In the genomic region with DNA sequence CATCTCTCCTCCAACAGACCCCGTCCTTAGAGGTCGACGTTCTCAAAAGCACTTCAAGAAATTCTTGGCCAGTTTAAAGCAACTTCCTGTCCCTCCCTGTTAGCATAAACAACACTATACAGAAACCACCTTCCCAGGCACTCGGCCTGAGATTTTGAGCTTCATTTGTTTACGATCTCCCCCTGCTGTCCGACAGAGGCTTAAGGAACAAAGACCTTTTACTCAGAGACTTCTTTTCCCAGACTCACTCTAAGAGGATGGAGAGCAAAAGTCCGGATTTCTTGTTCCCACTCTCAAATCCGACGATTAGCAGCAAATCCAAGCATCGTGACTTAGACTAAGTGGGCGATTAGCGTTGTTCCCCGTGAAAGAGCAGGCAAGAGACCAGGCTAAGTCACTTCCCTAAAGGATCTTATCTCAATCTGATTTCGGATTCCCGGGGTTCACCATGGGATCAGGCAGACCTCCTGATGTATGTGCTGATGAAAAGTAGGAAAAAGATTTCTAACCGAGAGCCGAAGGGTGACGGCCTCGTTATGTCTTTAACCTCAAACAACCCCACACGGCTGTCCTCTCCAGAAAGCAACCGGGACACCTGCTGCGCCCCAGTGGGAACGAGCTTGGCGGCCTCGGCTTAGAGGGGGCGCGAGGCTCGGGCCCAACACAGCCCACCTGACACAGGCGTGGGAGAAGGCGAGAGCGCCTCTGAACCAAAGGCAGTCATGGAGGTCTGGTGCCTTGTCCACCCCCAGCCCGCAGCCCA, we compare ENCODE assay signal across 8 cellular contexts. TPM values are rescaled to one million over a fixed set of nuclear protein-coding genes. Genes with fewer than 3 reads are reported as not detected.
A peak's percentile ranks its signal among the peaks of the same experiment; 100 is the strongest.
DNase-seq lines count a peak whose midpoint lies in the region; ATAC-seq, FAIRE-seq and TF ChIP-seq lines count a peak whose summit lies in the region.

No MANE protein-coding gene starts in this region.

- peaks cover 12% of the 10 kb centered on the region for H3K4me1 ChIP-seq in hepatocyte (ENCODE audit: insufficient read depth)

- H3K27me3 ChIP-seq in hepatocyte, result no peaks in the 10 kb centered on the region

- peak overlapping the region; percentile 80 for H3K27ac ChIP-seq in hepatocyte

- no peaks in the 10 kb centered on the region for H3K9me2 ChIP-seq in hepatocyte (replicated peaks; ENCODE audit: insufficient read depth)

- ATAC-seq in GM18867 (IDR thresholded peaks at IDR 0.05; ENCODE audit: unreplicated experiment), result no peak

- in situ Hi-C loops in astrocyte of the spinal cord (cut with HindIII; ENCODE audit: low sequenced_read_pairs), result no loop called here

- no peaks in the 10 kb centered on the region for H3K36me3 ChIP-seq in hepatocyte (replicated peaks; ENCODE audit: insufficient read depth, low read depth)

- H3K9me3 ChIP-seq in hepatocyte (ENCODE audit: low read depth), result no peaks in the 10 kb centered on the region

- FAIRE-seq in GM12892 (lab: Jason Lieb, UNC), result peak; percentile 97

- peak overlapping the region; percentile 89 for H3K4me2 ChIP-seq in hepatocyte

- WGBS in hepatocyte (ENCODE audit: low lambda C conversion rate, missing lambda C conversion rate), result 2% methylated on average over 32 of the region's 32 CpGs

- peak; percentile 65 for TF ChIP-seq CTCF in astrocyte of the spinal cord (IDR thresholded peaks at IDR 0.05; ENCODE audit: low read depth, low read length)
- peak; percentile 73 for TF ChIP-seq CTCF in hepatocyte (IDR thresholded peaks at IDR 0.05; ENCODE audit: poor library complexity)

- H3K79me2 ChIP-seq in hepatocyte, result peaks cover 31% of the 10 kb centered on the region

- DNase-seq in AG08395 (ENCODE audit: low spot score) (peak; percentile 80), GM12892 (ENCODE audit: insufficient read length) (peak; percentile 56), T follicular helper cell (ENCODE audit: low read depth) (peak; percentile 36), astrocyte of the spinal cord (ENCODE audit: low read depth, low spot score) (peak; percentile 89), hepatocyte (ENCODE audit: low spot score) (peak; percentile 88), retina (peak; percentile 75)
- peak; percentile 66 for DNase-seq in Jurkat, Clone E6-1 (ENCODE audit: low read depth, low spot score)

- no peak overlapping the region for H2AFZ ChIP-seq in hepatocyte

- H3K4me3 ChIP-seq in Jurkat, Clone E6-1 (ENCODE audit: low read length), result peak overlapping the region; percentile 90
- H3K4me3 ChIP-seq in astrocyte of the spinal cord (ENCODE audit: low read depth, low read length) (peak overlapping the region; percentile 90), hepatocyte (peak overlapping the region; percentile 66)

- no peaks in the 10 kb centered on the region for H4K20me1 ChIP-seq in hepatocyte (ENCODE audit: insufficient read depth, poor library complexity, severe bottlenecking)

- no peak for TF ChIP-seq POLR2A in GM12892 (IDR thresholded peaks at IDR 0.05; ENCODE audit: low read depth, low read length)

RNA-seq across cellular contexts. Expression of gene INPP5K, which starts 0.6 kb away (rescaled TPM):
- polyA plus RNA-seq in GM12892 (2012; ENCODE audit: missing spikeins), result 10.1 TPM
- 21.4 TPM for polyA plus RNA-seq in Jurkat, Clone E6-1 (2012; ENCODE audit: insufficient read depth, insufficient read length)
- total RNA-seq in hepatocyte, result 34.7 and 48.4 TPM in 2 replicates
- 33.5 and 40.4 TPM in 2 replicates for polyA plus RNA-seq in hepatocyte

RNA-seq across cellular contexts. Expression of gene MYO1C, which starts 23.3 kb away (rescaled TPM):
- 38.4 TPM for polyA plus RNA-seq in GM12892 (2012; ENCODE audit: missing spikeins)
- polyA plus RNA-seq in Jurkat, Clone E6-1 (2012; ENCODE audit: insufficient read depth, insufficient read length), result 28.4 TPM
- 74.4 and 76.8 TPM in 2 replicates for total RNA-seq in hepatocyte
- 85.3 and 92.3 TPM in 2 replicates for polyA plus RNA-seq in hepatocyte

RNA-seq across cellular contexts. Expression of gene PITPNA, which starts 46.8 kb away (rescaled TPM):
- polyA plus RNA-seq in GM12892 (2012; ENCODE audit: missing spikeins), result 53.9 TPM
- 82.6 TPM for polyA plus RNA-seq in Jurkat, Clone E6-1 (2012; ENCODE audit: insufficient read depth, insufficient read length)
- 25.4 and 26.8 TPM in 2 replicates for total RNA-seq in hepatocyte
- 55.0 and 58.0 TPM in 2 replicates for polyA plus RNA-seq in hepatocyte

RNA-seq across cellular contexts. Expression of gene CRK, which starts 59.8 kb away (rescaled TPM):
- polyA plus RNA-seq in GM12892 (2012; ENCODE audit: missing spikeins), result 7.4 TPM
- 18.3 TPM for polyA plus RNA-seq in Jurkat, Clone E6-1 (2012; ENCODE audit: insufficient read depth, insufficient read length)
- total RNA-seq in hepatocyte, result 66.7 and 72.1 TPM in 2 replicates
- polyA plus RNA-seq in hepatocyte, result 66.5 and 69.2 TPM in 2 replicates

Comparison
In these comparisons a context has a peak if more than half of its experiments do, and no peak if none do; other contexts are left out.
1. DNase-seq: peak in every context shown above with its lines; median percentile 89 in astrocyte of the spinal cord; 88 in hepatocyte; 80 in AG08395; 75 in retina; 66 in Jurkat, Clone E6-1; 56 in GM12892; 36 in T follicular helper cell.